Comparison of ENCODE assay signal across 11 cellular contexts in the genomic region with DNA sequence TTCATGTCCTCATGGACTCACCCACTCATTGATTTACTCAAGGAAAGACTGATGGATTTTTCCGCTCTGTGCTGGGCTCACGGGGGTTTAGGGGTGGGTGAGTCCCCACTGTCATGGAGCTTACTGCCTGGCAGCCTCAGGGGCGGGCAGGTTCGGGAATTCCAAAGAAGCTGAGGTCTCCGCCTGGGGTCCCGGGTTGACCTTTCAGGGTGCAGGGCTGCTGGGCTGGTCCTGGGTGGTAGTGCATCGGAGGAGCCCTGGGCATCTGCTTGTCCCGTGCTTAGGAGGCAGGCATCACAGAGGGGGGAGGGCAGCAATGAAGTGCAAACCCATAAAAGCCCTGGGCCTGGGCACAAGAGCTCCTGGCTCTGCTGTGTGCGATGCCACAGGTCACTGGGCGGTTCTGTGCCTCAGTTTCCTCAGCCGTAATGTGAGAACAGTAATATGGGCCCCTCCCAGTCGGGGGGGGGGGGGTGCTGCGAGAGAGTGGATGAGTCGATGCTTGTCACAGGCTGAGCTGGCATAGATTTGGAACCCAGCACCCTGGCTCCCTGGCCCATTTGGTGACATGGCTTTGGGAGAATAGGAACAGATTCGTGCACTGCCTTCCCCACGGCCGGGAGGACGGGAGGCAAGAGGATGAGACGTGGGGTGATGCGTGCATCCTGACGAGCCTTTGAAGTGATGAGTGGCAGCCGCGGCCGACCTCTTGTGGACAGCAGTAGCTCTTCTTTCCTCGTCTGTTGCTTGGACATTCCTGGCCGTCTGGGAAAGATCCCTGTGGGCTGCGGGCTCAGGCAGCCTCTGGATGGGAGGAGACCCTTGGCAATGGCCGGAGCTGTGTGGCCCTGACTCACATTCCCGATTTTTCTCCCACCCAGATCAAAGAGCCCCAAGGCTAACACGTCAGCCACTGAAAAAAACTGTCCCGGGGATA. TPM values are rescaled to one million over a fixed set of nuclear protein-coding genes. Genes with fewer than 3 reads are reported as not detected.
DNase-seq lines count a peak whose midpoint lies in the region; ATAC-seq and TF ChIP-seq lines count a peak whose summit lies in the region.
"Had no signal": no experiment of that assay in that cellular context is flagged by ENCODE, and none has a peak within 500 bp of the region (broad histone marks: within the 10 kb centered on the region; RNA-seq: fewer than 3 reads in every experiment).

No MANE protein-coding gene starts in this region.

- TF ChIP-seq CTCF in BJ (IDR thresholded peaks at IDR 0.05; ENCODE audit: insufficient read depth, low read depth, low read length), result peak; percentile 38
- 0 out of 2 replicates have a peak, but pooled peaks have one; percentile 22 for TF ChIP-seq CTCF in PC-3 (conservative IDR thresholded peaks at IDR 0.05; ENCODE audit: low read depth, low read length)
- TF ChIP-seq CTCF in foreskin fibroblast (IDR thresholded peaks at IDR 0.05; ENCODE audit: low read depth, low read length), result peak; percentile 15
- TF ChIP-seq CTCF in nephron progenitor cell (IDR thresholded peaks at IDR 0.05), result no peak

- no peaks in the 10 kb centered on the region for H3K9me3 Mint-ChIP-seq in nephron progenitor cell

- no TSS peak for BruUV-seq in PC-3 (replicated peaks; lab: Mats Ljungman, UMichigan)

- no peaks in the 10 kb centered on the region for H4K20me1 ChIP-seq in PC-3 (ENCODE audit: low read length)

- H3K27me3 ChIP-seq in BJ (ENCODE audit: control insufficient read depth, insufficient read depth, low read length) (peaks cover 5% of the 10 kb centered on the region), PC-3 (ENCODE audit: low read length) (no peaks in the 10 kb centered on the region)

- POLR2A ChIA-PET in BJ (lab: Charles Lee) (no interaction called here), PC-3 (lab: Charles Lee; ENCODE audit: unreplicated experiment) (interaction anchor here (0.7 kb wide), 1 partner anchor 56 kb away, joined by 3 read pairs; no protein-coding TSS in a partner anchor)

- peak overlapping the region; percentile 16; the same call in 1 of the 2 replicates for H3K4me2 ChIP-seq in PC-3 (ENCODE audit: low read length)

- CTCF ChIA-PET in BJ (lab: Yijun Ruan, JAX), result interaction anchor here (1.1 to 1.7 kb wide), 5 partner anchors 12 to 327 kb away, joined by 3 to 6 read pairs (median 3); a partner anchor contains a TSS
- CTCF ChIA-PET in PC-3 (lab: Charles Lee), result interaction anchor here (0.5 kb wide), 1 partner anchor 203 kb away, joined by 3 read pairs; no protein-coding TSS in a partner anchor

- H3K27ac ChIP-seq in PC-3 (ENCODE audit: low read length), result no peak overlapping the region

- H3K4me1 Mint-ChIP-seq in nephron progenitor cell, result peaks cover 65% of the 10 kb centered on the region

- peak overlapping the region; percentile 77 for H3K27ac Mint-ChIP-seq in nephron progenitor cell
- H3K27ac Mint-ChIP-seq: progenitor cell of endocrine pancreas; T-helper 2 cell treated with Interferon-gamma antibody and Interleukin-4, amounts not matched to agents 5 μg/mL and 100 μg/mL, for 36 hours had no signal

- no peak for DNase-seq in BJ (ENCODE audit: low read depth)
- peak; percentile 12 for DNase-seq in PC-3
- peak; percentile 9 to 27 for DNase-seq in foreskin fibroblast
- peak; percentile 58 for DNase-seq in nephron progenitor cell
- no peak for DNase-seq in NK-92 treated with Interleukin-12 subunit alpha and Interleukin-12 subunit beta, amount 100 ng/mL, for 24 hours (lab: John Stamatoyannopoulos, UW)
- DNase-seq in stimulated activated CD4-positive, alpha-beta T cell treated with anti-CD3 and anti-CD28 coated beads, Interleukin-2, amount 100 ng/mL, for 48 hours, result no peak
- no peak for DNase-seq in activated CD4-positive, CD25-positive, alpha-beta regulatory T cell treated with anti-CD3 and anti-CD28 coated beads, Interleukin-2, amount 50 U/mL, for 72 hours
- DNase-seq: MV-4-11 had no signal

- H3K9ac ChIP-seq in PC-3 (ENCODE audit: low read length), result no peak overlapping the region

- H3K36me3 ChIP-seq in BJ (ENCODE audit: control insufficient read depth, insufficient read depth, low read length) (no peaks in the 10 kb centered on the region), PC-3 (ENCODE audit: low read depth, low read length) (no peaks in the 10 kb centered on the region)

- no peaks in the 10 kb centered on the region for H3K9me2 ChIP-seq in PC-3 (replicated peaks; ENCODE audit: low read length)

- peak overlapping the region; percentile 31 for H3K4me3 Mint-ChIP-seq in nephron progenitor cell
- H3K4me3 Mint-ChIP-seq: T-helper 2 cell treated with Interferon-gamma antibody and Interleukin-4, amounts not matched to agents 5 μg/mL and 100 μg/mL, for 36 hours had no signal

- peaks cover 8% of the 10 kb centered on the region; the same call in 1 of the 2 replicates for H3K4me1 ChIP-seq in PC-3 (ENCODE audit: insufficient read depth, low read length)

- no peak overlapping the region for H2AFZ ChIP-seq in PC-3 (ENCODE audit: low read length)

- no peaks in the 10 kb centered on the region for H3K79me2 ChIP-seq in PC-3 (ENCODE audit: low read length)

- no peaks in the 10 kb centered on the region for H3F3A ChIP-seq in PC-3 (ENCODE audit: low read length, unreplicated experiment)

- H3K4me3 ChIP-seq in BJ (ENCODE audit: low read depth, low read length) (no peak overlapping the region), PC-3 (ENCODE audit: low read length) (no peak overlapping the region), foreskin fibroblast (ENCODE audit: low read depth in 1 of 2, low read length in 2 of 2) (no peak overlapping the region)

- intact Hi-C loops in PC-3 (cut with micrococcal nuclease), result no loop called here

- H3K36me3 Mint-ChIP-seq in nephron progenitor cell (ENCODE audit: low read depth), result no peaks in the 10 kb centered on the region

- H3K27me3 Mint-ChIP-seq in nephron progenitor cell (ENCODE audit: low read depth, poor library complexity), result peaks cover 8% of the 10 kb centered on the region

- peak; percentile 70 for ATAC-seq in PC-3
- ATAC-seq in HG02970 (IDR thresholded peaks at IDR 0.05; ENCODE audit: low FRiP score, unreplicated experiment), result no peak

- H3K9me3 ChIP-seq in PC-3 (ENCODE audit: low read length), result no peaks in the 10 kb centered on the region

RNA-seq across cellular contexts. Expression of a gene that starts 42.0 kb away (rescaled TPM):
- not detected in 2 replicates for polyA plus RNA-seq in BJ (2011; rRNA removed)
- not detected in 2 replicates for polyA minus RNA-seq in BJ (2011; rRNA and poly(A)+ RNA removed)
- total RNA-seq in PC-3 (2014; rRNA removed), result 0.15 TPM in 1 of 2 replicates, not detected in the other

Comparison
In these comparisons a context has a peak if more than half of its experiments do, and no peak if none do; other contexts are left out.
1. DNase-seq: peak in PC-3 (single experiment), foreskin fibroblast (2 of 2) and nephron progenitor cell (single experiment); none in BJ (single experiment), NK-92 treated with Interleukin-12 subunit alpha and Interleukin-12 subunit beta, amount 100 ng/mL, for 24 hours (single experiment), stimulated activated CD4-positive, alpha-beta T cell treated with anti-CD3 and anti-CD28 coated beads, Interleukin-2, amount 100 ng/mL, for 48 hours (0 of 2) and activated CD4-positive, CD25-positive, alpha-beta regulatory T cell treated with anti-CD3 and anti-CD28 coated beads, Interleukin-2, amount 50 U/mL, for 72 hours (single experiment).